8 cellular contexts compared by ENCODE assay signal in the genomic region with DNA sequence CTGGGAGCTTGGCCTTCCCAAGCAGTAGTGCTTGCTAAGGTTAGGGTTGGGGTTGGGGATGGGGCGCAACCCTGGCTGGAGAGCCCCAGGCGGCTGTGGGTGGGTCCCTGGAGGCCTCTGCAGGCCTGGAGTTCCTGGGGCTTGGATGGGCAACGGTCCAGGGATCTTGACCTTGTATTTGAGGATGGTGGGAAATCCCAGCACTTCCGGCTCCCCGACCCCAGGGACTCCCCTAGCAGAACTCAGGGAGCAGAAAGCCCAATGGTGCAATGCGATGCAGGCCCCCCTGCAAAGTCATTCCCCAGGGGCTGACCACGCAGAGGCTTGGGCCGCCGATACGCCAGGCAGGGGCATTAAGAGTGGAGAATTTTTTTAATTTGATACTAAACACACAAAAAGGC. TPM values are rescaled to one million over a fixed set of nuclear protein-coding genes. Genes with fewer than 3 reads are reported as not detected.
DNase-seq lines count a peak whose midpoint lies in the region; ATAC-seq, FAIRE-seq and TF ChIP-seq lines count a peak whose summit lies in the region.

No MANE protein-coding gene starts in this region.

- no peak for TF ChIP-seq CTCF in C4-2B (conservative IDR thresholded peaks at IDR 0.05)
- no peak for TF ChIP-seq CTCF in PC-9 (conservative IDR thresholded peaks at IDR 0.05)
- no peak for TF ChIP-seq CTCF in epithelial cell of esophagus (IDR thresholded peaks at IDR 0.05; ENCODE audit: insufficient read depth, low read depth, low read length, missing control alignments)
- TF ChIP-seq CTCF in nephron progenitor cell (IDR thresholded peaks at IDR 0.05), result no peak

- H3K4me3 Mint-ChIP-seq in nephron progenitor cell, result peak overlapping the region; percentile 88

- FAIRE-seq in RCC 7860 (lab: Jason Lieb, UNC), result no peak

- TSS peak; percentile 96 for BruUV-seq in PC-9 (replicated peaks; lab: Mats Ljungman, UMichigan)

- no peaks in the 10 kb centered on the region for H3K27me3 ChIP-seq in PC-9 (ENCODE audit: insufficient read depth, low read depth)

- no peaks in the 10 kb centered on the region for H3K36me3 Mint-ChIP-seq in nephron progenitor cell (ENCODE audit: low read depth)

- DNase-seq in PC-9 (peak in 1 of 2 experiments; percentile 64), epithelial cell of esophagus (ENCODE audit: low read depth) (no peak), nephron progenitor cell (no peak), NCI-H2227 (lab: John Stamatoyannopoulos, UW; ENCODE audit: unreplicated experiment) (no peak), RCC 7860 (ENCODE audit: low spot score) (no peak), medulla oblongata (ENCODE audit: extremely low spot score) (no peak)

- H3K79me2 ChIP-seq in PC-9 (ENCODE audit: low read depth), result no peaks in the 10 kb centered on the region

- H3K36me3 ChIP-seq in PC-9 (ENCODE audit: low read depth), result no peaks in the 10 kb centered on the region

- peaks cover 5% of the 10 kb centered on the region; the same call in 1 of the 2 replicates for H3F3A ChIP-seq in PC-9 (ENCODE audit: insufficient read depth, low read depth)

- no peak for ATAC-seq in HG02678 (IDR thresholded peaks at IDR 0.05; ENCODE audit: unreplicated experiment)

- H3K27ac ChIP-seq in C4-2B (peak overlapping the region; percentile 61; the same call in 1 of the 2 replicates), PC-9 (peak overlapping the region; percentile 79)

- no peaks in the 10 kb centered on the region for H3K9me3 Mint-ChIP-seq in nephron progenitor cell

- H3K4me1 ChIP-seq in PC-9 (replicated peaks; ENCODE audit: insufficient read depth), result peaks cover 25% of the 10 kb centered on the region

- H3K4me2 ChIP-seq in PC-9, result peak overlapping the region; percentile 88

- peaks cover 47% of the 10 kb centered on the region for H3K27me3 Mint-ChIP-seq in nephron progenitor cell (ENCODE audit: low read depth, poor library complexity)

- H3K9me3 ChIP-seq in PC-9 (ENCODE audit: insufficient read depth, low read depth), result no peaks in the 10 kb centered on the region

- no peak overlapping the region for H3K27ac Mint-ChIP-seq in nephron progenitor cell

- POLR2A ChIA-PET in PC-9 (lab: Charles Lee; ENCODE audit: unreplicated experiment), result interaction anchor here (0.6 to 1.6 kb wide), 7 partner anchors 8 to 288 kb away, joined by 3 to 6 read pairs (median 4); no protein-coding TSS in a partner anchor

- H2AFZ ChIP-seq in PC-9, result peak overlapping the region; percentile 80

- H3K4me1 Mint-ChIP-seq in nephron progenitor cell, result peaks cover 17% of the 10 kb centered on the region

- CTCF ChIA-PET in PC-9 (lab: Charles Lee), result interaction anchor here (0.6 to 1.6 kb wide), 3 partner anchors 8 to 73 kb away, joined by 3 to 10 read pairs (median 4); no protein-coding TSS in a partner anchor

- H3K9me2 ChIP-seq in PC-9 (ENCODE audit: insufficient read depth), result no peaks in the 10 kb centered on the region; the same call in 1 of the 2 replicates

- no peaks in the 10 kb centered on the region for H4K20me1 ChIP-seq in PC-9 (ENCODE audit: insufficient read depth)

- intact Hi-C loops in PC-9 (cut with micrococcal nuclease; ENCODE audit: unreplicated experiment), result loop anchor here (1.0 to 5.0 kb wide), 2 partner anchors 27 to 182 kb away; no protein-coding TSS in a partner anchor

- peak overlapping the region; percentile 63 for H3K4me3 ChIP-seq in PC-9
- peak overlapping the region; percentile 57 for H3K4me3 ChIP-seq in epithelial cell of esophagus (ENCODE audit: low read length)

RNA-seq across cellular contexts. Expression of a gene that starts 12.5 kb away (rescaled TPM):
- 237 and 283 TPM in 2 replicates for total RNA-seq in PC-9 (2021)
